8 cellular contexts compared by ENCODE assay signal in genomic region chrX:38327007-38327774, GRCh38. TPM values are rescaled to one million over a fixed set of nuclear protein-coding genes. Genes with fewer than 3 reads are reported as not detected.
A peak's percentile ranks its signal among the peaks of the same experiment; 100 is the strongest.
DNase-seq lines count a peak whose midpoint lies in the region; FAIRE-seq and TF ChIP-seq lines count a peak whose summit lies in the region.

Gene RPGR (minus strand): TSS chrX:38327509. CDS start chrX:38327367, 142 bp downstream.

- H3K4me1 Mint-ChIP-seq in neural progenitor cell: peaks cover 6% of the 10 kb centered on the region

- in situ Hi-C loops in HAP-1 (cut with MboI; ENCODE audit: low sequenced_read_pairs): no loop called here

- H3K79me2 ChIP-seq in neural progenitor cell (ENCODE audit: low read depth): no peaks in the 10 kb centered on the region

- no peaks in the 10 kb centered on the region for H3K36me3 Mint-ChIP-seq in neural progenitor cell

- H3K4me3 ChIP-seq in HAP-1 (peak within 1 kb of the TSS; percentile 98), foreskin fibroblast (ENCODE audit: low read depth in 1 of 2, low read length in 2 of 2) (peak within 1 kb of the TSS; percentile 66 to 68), neural progenitor cell (peak within 1 kb of the TSS; percentile 72), stomach smooth muscle (ENCODE audit: low read length in 2 of 2) (peak within 1 kb of the TSS; percentile 60 to 78)

- peak within 1 kb of the TSS; percentile 56 for H3K4me2 ChIP-seq in neural progenitor cell

- no peaks in the 10 kb centered on the region for H3F3A ChIP-seq in neural progenitor cell (ENCODE audit: low read depth)

- peaks cover 7% of the 10 kb centered on the region for H3K4me1 ChIP-seq in HAP-1
- H3K4me1 ChIP-seq in neural progenitor cell: no peaks in the 10 kb centered on the region
- H3K4me1 ChIP-seq in stomach smooth muscle (ENCODE audit: control insufficient read depth, insufficient read depth, low read length): peaks cover 3% of the 10 kb centered on the region

- H3K9ac ChIP-seq in neural progenitor cell: no peak within 1 kb of the TSS
- H3K9ac ChIP-seq in stomach smooth muscle (ENCODE audit: low read length in 2 of 2): peak within 1 kb of the TSS; percentile 64 to 72

- FAIRE-seq in G401.6 (lab: Jason Lieb, UNC): peak; percentile 66

- H3K4me3 Mint-ChIP-seq in neural progenitor cell: peak within 1 kb of the TSS; percentile 88

- no peak within 1 kb of the TSS for H3K27ac ChIP-seq in neural progenitor cell
- H3K27ac ChIP-seq in stomach smooth muscle (ENCODE audit: low read length): peak within 1 kb of the TSS; percentile 79

- peak within 1 kb of the TSS; percentile 90 for H3K27ac Mint-ChIP-seq in neural progenitor cell

- TF ChIP-seq CTCF in foreskin fibroblast (IDR thresholded peaks at IDR 0.05; ENCODE audit: low read depth, low read length): peak; percentile 75
- peak; percentile 63 for TF ChIP-seq CTCF in neural progenitor cell (IDR thresholded peaks at IDR 0.05)

- H3K9me3 ChIP-seq in HAP-1 (no peaks in the 10 kb centered on the region), neural progenitor cell (ENCODE audit: low read depth) (no peaks in the 10 kb centered on the region), stomach smooth muscle (ENCODE audit: control insufficient read depth in 2 of 2, low read length in 2 of 2) (no peaks in the 10 kb centered on the region)

- H2AFZ ChIP-seq in neural progenitor cell (replicated peaks): peak within 1 kb of the TSS; percentile 83

- no peaks in the 10 kb centered on the region for H3K36me3 ChIP-seq in HAP-1 (replicated peaks)
- H3K36me3 ChIP-seq in neural progenitor cell: no peaks in the 10 kb centered on the region
- no peaks in the 10 kb centered on the region for H3K36me3 ChIP-seq in stomach smooth muscle (ENCODE audit: control insufficient read depth in 2 of 2, insufficient read depth in 2 of 2, low read length in 2 of 2)

- peaks cover 4% of the 10 kb centered on the region for H3K9me3 Mint-ChIP-seq in neural progenitor cell

- H3K27me3 Mint-ChIP-seq in neural progenitor cell (ENCODE audit: insufficient read depth, low read depth): no peaks in the 10 kb centered on the region

- DNase-seq in HAP-1 (ENCODE audit: low spot score in 2 of 2): peak; percentile 89 to 98
- peak; percentile 93 for DNase-seq in M059J (ENCODE audit: low read depth)
- peak; percentile 67 to 81 for DNase-seq in SHP77 (lab: John Stamatoyannopoulos, UW)
- peak; percentile 88 for DNase-seq in activated gamma-delta T cell treated with Interleukin-2 at 50 U/mL for 16 hours
- peak; percentile 89 to 96 for DNase-seq in foreskin fibroblast
- DNase-seq in neural progenitor cell (ENCODE audit: low spot score): peak; percentile 93

- H4K20me1 ChIP-seq in neural progenitor cell (ENCODE audit: low read depth): no peaks in the 10 kb centered on the region

- H3K27me3 ChIP-seq in HAP-1 (ENCODE audit: low read depth) (no peaks in the 10 kb centered on the region), neural progenitor cell (no peaks in the 10 kb centered on the region), stomach smooth muscle (ENCODE audit: control insufficient read depth in 1 of 2, insufficient read depth in 2 of 2, low read length in 2 of 2) (peaks cover 0 to 12% of the 10 kb centered on the region in 2 donors)

RNA-seq across cellular contexts. Expression of gene RPGR, which starts in this region (rescaled TPM):
- 4.1 and 4.3 TPM in 2 replicates for total RNA-seq in M059J (2014; rRNA removed; shearing (Covaris generic))
- total RNA-seq in neural progenitor cell (ENCODE audit: low replicate concordance): 16.9 and 17.4 TPM in 2 replicates
